In genomic region chr10:105279101-105279500, GRCh38 we compare ENCODE assay signal across 31 cellular contexts.
DNase-seq lines count a peak whose midpoint lies in the region; ATAC-seq and TF ChIP-seq lines count a peak whose summit lies in the region.
"Had no signal": no experiment of that assay in that cellular context is flagged by ENCODE, and none has a peak within 500 bp of the region (broad histone marks: within the 10 kb centered on the region; RNA-seq: fewer than 3 reads in every experiment).

No MANE protein-coding gene starts in this region.

- no peak overlapping the region for H3K27ac ChIP-seq in HEK293 (ENCODE audit: extremely low read depth, low read depth, low read length)
- H3K27ac ChIP-seq: 22Rv1; A549; BLaER1; BLaER1 treated with 17β-estradiol and CSF1 and Interleukin-3, amounts not matched to agents 10 nM and 100 nM; C4-2B had no signal

- no peak for DNase-seq in activated T-cell treated with anti-CD3 and anti-CD28 coated beads, Interleukin-2, amount 50 U/mL, for 72 hours
- DNase-seq in activated T-cell treated with anti-CD3 and anti-CD28 coated beads for 4 hours (no peak), NCI-H226 (no peak)
- DNase-seq: 8988T; ACHN; AML-193; BE2C; C1 segment of cervical spinal cord; Caco-2; Calu3; CD4-positive, alpha-beta memory T cell; CD4-positive, alpha-beta T cell; CD4-positive, CD25-positive, alpha-beta regulatory T cell; CD8-positive, alpha-beta memory T cell; CD8-positive, alpha-beta T cell; COR-L47; DMS 273 treated with DMSO at 0.1 percent for 48 hours; DMS153; DMS53; DMS79; DMS79 treated with DMSO at 0.1 percent for 48 hours; DND-41; EL had no signal

- no peak overlapping the region for H3K4me3 Mint-ChIP-seq in activated T-cell treated with anti-CD3 and anti-CD28 coated beads, Interleukin-2, amount 50 U/mL, for 72 hours
- H3K4me3 Mint-ChIP-seq: B cell; CD14-positive monocyte; CD4-positive, alpha-beta memory T cell; CD4-positive, alpha-beta T cell; CD4-positive, CD25-positive, alpha-beta regulatory T cell; CD8-positive, alpha-beta memory T cell; CD8-positive, alpha-beta T cell had no signal

- H3K9me3 Mint-ChIP-seq in activated T-cell treated with anti-CD3 and anti-CD28 coated beads, Interleukin-2, amount 50 U/mL, for 72 hours = peaks cover 0 to 1% of the 10 kb centered on the region in 2 donors
- H3K9me3 Mint-ChIP-seq: CD4-positive, alpha-beta T cell; CD8-positive, alpha-beta T cell had no signal

- peak overlapping the region; percentile 69 for H3K27ac Mint-ChIP-seq in activated T-cell treated with anti-CD3 and anti-CD28 coated beads, Interleukin-2, amount 50 U/mL, for 72 hours
- H3K27ac Mint-ChIP-seq: B cell; CD14-positive monocyte; CD4-positive, alpha-beta memory T cell; CD4-positive, alpha-beta T cell; CD4-positive, CD25-positive, alpha-beta regulatory T cell; CD8-positive, alpha-beta memory T cell; CD8-positive, alpha-beta T cell had no signal

- H3K4me1 Mint-ChIP-seq in activated T-cell treated with anti-CD3 and anti-CD28 coated beads, Interleukin-2, amount 50 U/mL, for 72 hours (ENCODE audit: low read depth) = peaks cover 10% of the 10 kb centered on the region
- H3K4me1 Mint-ChIP-seq: B cell; CD14-positive monocyte; CD4-positive, alpha-beta memory T cell; CD4-positive, CD25-positive, alpha-beta regulatory T cell; CD8-positive, alpha-beta memory T cell had no signal

- H3K4me1 ChIP-seq in HEK293 (ENCODE audit: control insufficient read depth, insufficient read depth, low read length) = no peaks in the 10 kb centered on the region
- H3K4me1 ChIP-seq: A549; BE2C; BLaER1; BLaER1 treated with 17β-estradiol and CSF1 and Interleukin-3, amounts not matched to agents 10 nM and 100 nM; Caco-2 had no signal

- no peaks in the 10 kb centered on the region for H3K36me3 ChIP-seq in HEK293 (ENCODE audit: control insufficient read depth in 2 of 2, insufficient read depth in 1 of 2, low read length in 2 of 2)
- H3K36me3 ChIP-seq: BE2C; BLaER1; BLaER1 treated with 17β-estradiol and CSF1 and Interleukin-3, amounts not matched to agents 10 nM and 100 nM had no signal

- no peaks in the 10 kb centered on the region for H3K27me3 Mint-ChIP-seq in activated T-cell treated with anti-CD3 and anti-CD28 coated beads, Interleukin-2, amount 50 U/mL, for 72 hours (ENCODE audit: low read depth)
- H3K27me3 Mint-ChIP-seq: B cell; CD4-positive, alpha-beta memory T cell; CD4-positive, alpha-beta T cell; CD4-positive, CD25-positive, alpha-beta regulatory T cell; CD8-positive, alpha-beta memory T cell had no signal

- no peak overlapping the region for H3K4me3 ChIP-seq in HEK293 (ENCODE audit: low read depth, low read length)
- H3K4me3 ChIP-seq: A549; BLaER1; BLaER1 treated with 17β-estradiol and CSF1 and Interleukin-3, amounts not matched to agents 10 nM and 100 nM had no signal

- no peak for TF ChIP-seq CTCF in HEK293 (tag by site-specific recombination; IDR thresholded peaks at IDR 0.05)

- H3K36me3 Mint-ChIP-seq in activated T-cell treated with anti-CD3 and anti-CD28 coated beads, Interleukin-2, amount 50 U/mL, for 72 hours (ENCODE audit: insufficient read depth in 2 of 2) = no peaks in the 10 kb centered on the region
- H3K36me3 Mint-ChIP-seq: CD14-positive monocyte; CD4-positive, alpha-beta memory T cell; CD4-positive, CD25-positive, alpha-beta regulatory T cell; CD8-positive, alpha-beta memory T cell; CD8-positive, alpha-beta T cell had no signal

- CTCF ChIA-PET in HEK293 (lab: Yijun Ruan, JAX) = no interaction called here

- POLR2A ChIA-PET in HEK293 (lab: Yijun Ruan, JAX) = no interaction called here

- ATAC-seq in activated T-cell treated with anti-CD3 and anti-CD28 coated beads, Interleukin-2, amount 50 U/mL, for 72 hours (replicated peaks in 1 of 2) = no peak
- ATAC-seq: A549; CD8-positive, alpha-beta T cell had no signal

- no peaks in the 10 kb centered on the region for H3K9me3 ChIP-seq in HEK293 (ENCODE audit: control insufficient read depth, insufficient read depth, low read depth, low read length)
- H3K9me3 ChIP-seq: A549; BE2C; BLaER1; BLaER1 treated with 17β-estradiol and CSF1 and Interleukin-3, amounts not matched to agents 10 nM and 100 nM; Caco-2 had no signal

TF ChIP-seq in HEK293, 187 proteins besides CTCF, POLR2A, EP300 and RAD21:
- TF ChIP-seq ZNF239 (tag by site-specific recombination; IDR thresholded peaks at IDR 0.05) (no peak), ZNF366 (tag by site-specific recombination; conservative IDR thresholded peaks at IDR 0.05) (peak; percentile 87), KLF10 (tag by site-specific recombination; IDR thresholded peaks at IDR 0.05) (no peak), ZNF626 (tag by site-specific recombination; IDR thresholded peaks at IDR 0.05) (no peak), ZNF704 (tag by site-specific recombination; IDR thresholded peaks at IDR 0.05) (no peak), PRDM1 (tag by site-specific recombination; IDR thresholded peaks at IDR 0.05) (peak; percentile 92)
